In genomic region chr13:33188093-33188882, GRCh38 we compare ENCODE assay signal across 8 cellular contexts.
DNase-seq lines count a peak whose midpoint lies in the region; ATAC-seq and TF ChIP-seq lines count a peak whose summit lies in the region.

No MANE protein-coding gene starts in this region.

- peaks cover 74% of the 10 kb centered on the region for H3K79me2 ChIP-seq in fibroblast of lung (ENCODE audit: control insufficient read depth, insufficient read depth, low read length)

- H3K27me3 ChIP-seq in fibroblast of lung (ENCODE audit: control insufficient read depth, insufficient read depth, low read length) = no peaks in the 10 kb centered on the region
- no peaks in the 10 kb centered on the region for H3K27me3 ChIP-seq in Peyer's patch

- no peaks in the 10 kb centered on the region for H3K36me3 ChIP-seq in fibroblast of lung (ENCODE audit: control insufficient read depth, insufficient read depth, low read length)
- H3K36me3 ChIP-seq in Peyer's patch = no peaks in the 10 kb centered on the region

- H3K9me3 ChIP-seq in fibroblast of lung (ENCODE audit: control insufficient read depth, insufficient read depth, low read depth, low read length) = no peaks in the 10 kb centered on the region
- no peaks in the 10 kb centered on the region for H3K9me3 ChIP-seq in Peyer's patch

- peak overlapping the region; percentile 42 for H3K4me2 ChIP-seq in fibroblast of lung (ENCODE audit: extremely low read depth, insufficient read depth, low read length)

- DNase-seq in ELR (ENCODE audit: low read depth) (peak; percentile 48), fibroblast of lung (ENCODE audit: low read depth in 2 of 2) (peak in 1 of 2 donors; percentile 68), SHP77 treated with DMSO at 0.1 percent for 48 hours (lab: John Stamatoyannopoulos, UW) (no peak), NCI-H1417 treated with DMSO at 0.1 percent for 48 hours (lab: John Stamatoyannopoulos, UW) (no peak), Peyer's patch (no peak), NCI-H187 (lab: John Stamatoyannopoulos, UW) (no peak)

- no peak for TF ChIP-seq POLR2A in Peyer's patch (IDR thresholded peaks at IDR 0.05)

- H3K4me1 ChIP-seq in fibroblast of lung (ENCODE audit: control insufficient read depth, extremely low read depth, insufficient read depth, low read length) (peaks cover 16% of the 10 kb centered on the region), Peyer's patch (peaks cover 0 to 15% (median 0%) of the 10 kb centered on the region in 4 donors)

- H3K27ac ChIP-seq in fibroblast of lung (ENCODE audit: insufficient read depth, low read length) (peak overlapping the region; percentile 65), Peyer's patch (peak overlapping the region in 1 of 4 donors; percentile 50)

- no peak overlapping the region for H3K9ac ChIP-seq in fibroblast of lung (ENCODE audit: insufficient read depth, low read length)

- TF ChIP-seq CTCF in fibroblast of lung (conservative IDR thresholded peaks at IDR 0.05 in 1 of 2, IDR thresholded peaks at IDR 0.05 in 1 of 2; ENCODE audit: low read depth in 1 of 2, low read length in 2 of 2) (no peak), Peyer's patch (IDR thresholded peaks at IDR 0.05) (no peak)

- H4K20me1 ChIP-seq in fibroblast of lung (ENCODE audit: control insufficient read depth, extremely low read depth, insufficient read depth, low read length) = no peaks in the 10 kb centered on the region

- H2AFZ ChIP-seq in fibroblast of lung (ENCODE audit: low read length) = no peak overlapping the region

- no peak overlapping the region for H3K4me3 ChIP-seq in fibroblast of lung (replicated peaks in 1 of 4; ENCODE audit: control extremely low read depth in 1 of 4, insufficient read depth in 1 of 4, low read depth in 3 of 4, low read length in 4 of 4)
- no peak overlapping the region for H3K4me3 ChIP-seq in Peyer's patch

- peak; percentile 42 for ATAC-seq in GM19467 (IDR thresholded peaks at IDR 0.05; ENCODE audit: unreplicated experiment)
- ATAC-seq in HG03439 (IDR thresholded peaks at IDR 0.05; ENCODE audit: unreplicated experiment) = peak; percentile 67
